ENCODE assay signal across 8 cellular contexts in genomic region chr19:44071824-44072542, GRCh38. TPM values are rescaled to one million over a fixed set of nuclear protein-coding genes. Genes with fewer than 3 reads are reported as not detected.
DNase-seq lines count a peak whose midpoint lies in the region; ATAC-seq and TF ChIP-seq lines count a peak whose summit lies in the region.

TSS of gene ZNF284 (plus strand) at chr19:44072159. CDS start at chr19:44076390, 4,231 bp downstream.

- DNase-seq in NCI-H2227 treated with DMSO at 0.1 percent for 48 hours (lab: John Stamatoyannopoulos, UW), result peak; percentile 74
- DNase-seq in activated CD4-positive, alpha-beta T cell treated with anti-CD3 and anti-CD28 coated beads for 24 hours (ENCODE audit: low read depth in 2 of 2), result peak; percentile 64 to 71
- no peak for DNase-seq in chondrocyte (ENCODE audit: low spot score)
- DNase-seq in kidney glomerular epithelial cell (lab: John Stamatoyannopoulos, UW), result peak; percentile 79
- DNase-seq in stimulated activated CD4-positive, alpha-beta T cell treated with anti-CD3 and anti-CD28 coated beads, Interleukin-15, amount 100 ng/mL, for 24 hours, result peak; percentile 88

- peaks cover 21% of the 10 kb centered on the region for H3K36me3 Mint-ChIP-seq in chondrocyte (ENCODE audit: low read depth)

- no peak for TF ChIP-seq CTCF in 22Rv1 (IDR thresholded peaks at IDR 0.05)
- TF ChIP-seq CTCF in chondrocyte (IDR thresholded peaks at IDR 0.05), result no peak

- peak within 1 kb of the TSS; percentile 86 for H3K27ac Mint-ChIP-seq in chondrocyte (ENCODE audit: unreplicated experiment)

- peak within 1 kb of the TSS; percentile 57 for H3K27ac ChIP-seq in 22Rv1

- H3K9me3 Mint-ChIP-seq in chondrocyte (ENCODE audit: low read depth), result peaks cover 34% of the 10 kb centered on the region

- ATAC-seq in GM18517 (IDR thresholded peaks at IDR 0.05; ENCODE audit: unreplicated experiment), result peak; percentile 92
- ATAC-seq in HG03095 (IDR thresholded peaks at IDR 0.05; ENCODE audit: unreplicated experiment), result peak; percentile 95

- peak within 1 kb of the TSS; percentile 93 for H3K4me3 Mint-ChIP-seq in chondrocyte (ENCODE audit: unreplicated experiment)

- no peaks in the 10 kb centered on the region for H3K27me3 Mint-ChIP-seq in chondrocyte (ENCODE audit: low read depth)

- peaks cover 23% of the 10 kb centered on the region for H3K4me1 Mint-ChIP-seq in chondrocyte (ENCODE audit: low read depth)

RNA-seq across cellular contexts. Expression of gene ZNF284, which starts in this region (rescaled TPM):
- total RNA-seq in chondrocyte, result 3.2 to 4.3 TPM (median 4.1 TPM) in 3 replicates
